8 cellular contexts compared by ENCODE assay signal in genomic region chr6:113591896-113592827, GRCh38.
DNase-seq lines count a peak whose midpoint lies in the region; ATAC-seq and TF ChIP-seq lines count a peak whose summit lies in the region.

No MANE protein-coding gene starts in this region.

- H3K27ac ChIP-seq in sigmoid colon, result peak overlapping the region in 1 of 4 donors; percentile 2

- peaks cover 21% of the 10 kb centered on the region for H3K4me1 Mint-ChIP-seq in HFFc6 (ENCODE audit: low read depth)

- H3K9me3 ChIP-seq in sigmoid colon, result no peaks in the 10 kb centered on the region

- intact Hi-C loops in sigmoid colon (cut with DNase I), result loop anchor here (10.0 kb wide), 1 partner anchor 263 kb away; the partner anchor contains the start of gene MARCKS

- H3K4me3 ChIP-seq in sigmoid colon, result no peak overlapping the region

- DNase-seq in RPMI7951 (ENCODE audit: low read depth) (peak; percentile 23), left kidney (ENCODE audit: low read depth, low spot score) (peak; percentile 64), sigmoid colon (no peak), HFFc6 (no peak)

- no peak for TF ChIP-seq EP300 in sigmoid colon (IDR thresholded peaks at IDR 0.05)

- no peaks in the 10 kb centered on the region for H3K36me3 Mint-ChIP-seq in HFFc6 (ENCODE audit: low read depth)

- no peak overlapping the region for H3K27ac Mint-ChIP-seq in HFFc6

- peaks cover 0 to 31% (median 28%) of the 10 kb centered on the region in 4 donors for H3K4me1 ChIP-seq in sigmoid colon

- TF ChIP-seq POLR2A in sigmoid colon (IDR thresholded peaks at IDR 0.05), result no peak

- H3K27me3 Mint-ChIP-seq in HFFc6 (ENCODE audit: insufficient read depth), result no peaks in the 10 kb centered on the region

- ATAC-seq in GM18498 (IDR thresholded peaks at IDR 0.05; ENCODE audit: unreplicated experiment) (peak; percentile 76), HG03095 (IDR thresholded peaks at IDR 0.05; ENCODE audit: unreplicated experiment) (peak; percentile 52), GM21717 (IDR thresholded peaks at IDR 0.05; ENCODE audit: unreplicated experiment) (no peak), HG03442 (IDR thresholded peaks at IDR 0.05; ENCODE audit: unreplicated experiment) (no peak)

- TF ChIP-seq CTCF in sigmoid colon (IDR thresholded peaks at IDR 0.05) (no peak), HFFc6 (IDR thresholded peaks at IDR 0.05) (no peak)

- no peaks in the 10 kb centered on the region for H3K27me3 ChIP-seq in sigmoid colon

- WGBS in sigmoid colon, 2 donors, result 78 to 81% methylated on average over 2 of the region's 2 CpGs

- H3K36me3 ChIP-seq in sigmoid colon, result no peaks in the 10 kb centered on the region

- no peaks in the 10 kb centered on the region for H3K9me3 Mint-ChIP-seq in HFFc6

- no peak overlapping the region for H3K4me3 Mint-ChIP-seq in HFFc6

Comparison
In these comparisons a context has a peak if more than half of its experiments do, and no peak if none do; other contexts are left out.
1. ATAC-seq: peak in GM18498 (single experiment) and HG03095 (single experiment); none in GM21717 (single experiment) and HG03442 (single experiment).
2. DNase-seq: peak in RPMI7951 (single experiment) and left kidney (single experiment); none in sigmoid colon (single experiment) and HFFc6 (single experiment).